8 cellular contexts compared by ENCODE assay signal in genomic region chr17:79843475-79843916, GRCh38. TPM values are rescaled to one million over a fixed set of nuclear protein-coding genes. Genes with fewer than 3 reads are reported as not detected.
DNase-seq lines count a peak whose midpoint lies in the region; ATAC-seq and TF ChIP-seq lines count a peak whose summit lies in the region.

No MANE protein-coding gene starts in this region.

- POLR2A ChIA-PET in Caco-2 (lab: Charles Lee) = interaction anchor here (0.6 to 8.0 kb wide), 7 partner anchors 11 to 149 kb away, joined by 3 to 174 read pairs (median 8); no protein-coding TSS in a partner anchor

- peaks cover 26% of the 10 kb centered on the region for H3K36me3 Mint-ChIP-seq in Caco-2 (ENCODE audit: insufficient read depth, unreplicated experiment)
- H3K36me3 Mint-ChIP-seq in T-helper 17 cell (ENCODE audit: low read depth) = no peaks in the 10 kb centered on the region

- H3K4me1 ChIP-seq in Caco-2 (peaks cover 38% of the 10 kb centered on the region), esophagus squamous epithelium (peaks cover 52 to 66% (median 61%) of the 10 kb centered on the region in 3 donors), psoas muscle (peaks cover 32% of the 10 kb centered on the region)

- H3K36me3 ChIP-seq in Caco-2 (ENCODE audit: control insufficient read depth, insufficient read depth, low read length) (no peaks in the 10 kb centered on the region), esophagus squamous epithelium (no peaks in the 10 kb centered on the region), psoas muscle (ENCODE audit: insufficient read depth in 1 of 2, low read depth in 1 of 2) (no peaks in the 10 kb centered on the region)

- H3K4me3 ChIP-seq in Caco-2 (ENCODE audit: low read depth, low read length) (peak overlapping the region; percentile 68), esophagus squamous epithelium (peak overlapping the region; percentile 41 to 65 (median 57)), psoas muscle (peak overlapping the region; percentile 73)

- no peaks in the 10 kb centered on the region for H3K27me3 Mint-ChIP-seq in Caco-2 (ENCODE audit: insufficient read depth, unreplicated experiment)
- peaks cover 37% of the 10 kb centered on the region for H3K27me3 Mint-ChIP-seq in T-helper 17 cell

- WGBS in esophagus squamous epithelium, 2 donors = 4 to 20% methylated on average over 3 to 5 of the region's 43 CpGs
- 1% methylated on average over 35 to 43 of the region's 43 CpGs for WGBS in psoas muscle, 3 donors

- peak overlapping the region; percentile 80 for H3K4me3 Mint-ChIP-seq in Caco-2 (ENCODE audit: unreplicated experiment)
- peak overlapping the region; percentile 90 for H3K4me3 Mint-ChIP-seq in T-helper 17 cell

- intact Hi-C loops in Caco-2 (cut with micrococcal nuclease; ENCODE audit: unreplicated experiment) (no loop called here), esophagus squamous epithelium (cut with DNase I) (loop anchor here (5.0 kb wide), 1 partner anchor 46 kb away; the partner anchor contains the start of gene CBX8), psoas muscle (cut with DNase I) (loop anchor here (5.0 to 10.0 kb wide), 4 partner anchors 46 to 151 kb away; partner anchors contain the start of gene CBX8 (in 1 of the 2))

- H3K27ac Mint-ChIP-seq in Caco-2 (ENCODE audit: unreplicated experiment) (peak overlapping the region; percentile 39), T-helper 17 cell (no peak overlapping the region)

- no peaks in the 10 kb centered on the region for H3K9me3 Mint-ChIP-seq in Caco-2 (ENCODE audit: unreplicated experiment)

- H3K27me3 ChIP-seq in Caco-2 (replicated peaks; ENCODE audit: control insufficient read depth, insufficient read depth, low read length) (no peaks in the 10 kb centered on the region), esophagus squamous epithelium (peaks cover 21 to 86% (median 35%) of the 10 kb centered on the region in 4 donors), psoas muscle (ENCODE audit: insufficient read depth in 3 of 3, low read length in 2 of 3) (peaks cover 0 to 88% (median 29%) of the 10 kb centered on the region in 3 donors)

- TF ChIP-seq CTCF in Caco-2 (IDR thresholded peaks at IDR 0.05; ENCODE audit: insufficient read depth in 1 of 2, low read depth in 1 of 2, low read length in 1 of 2, severe bottlenecking in 1 of 2, unreplicated experiment in 1 of 2) = no peak
- no peak for TF ChIP-seq CTCF in esophagus squamous epithelium (IDR thresholded peaks at IDR 0.05)
- no peak for TF ChIP-seq CTCF in psoas muscle (IDR thresholded peaks at IDR 0.05)

- peak overlapping the region; percentile 53 to 76 (median 63) for H3K27ac ChIP-seq in esophagus squamous epithelium
- no peak overlapping the region for H3K27ac ChIP-seq in psoas muscle

- ATAC-seq in T-helper 17 cell (no peak), psoas muscle (no peak), esophagus mucosa (no peak), GM18870 (IDR thresholded peaks at IDR 0.05; ENCODE audit: unreplicated experiment) (no peak)

- TF ChIP-seq POLR2A in esophagus squamous epithelium (IDR thresholded peaks at IDR 0.05) = no peak

- H3K4me1 Mint-ChIP-seq in Caco-2 (ENCODE audit: low read depth, unreplicated experiment) = peaks cover 7% of the 10 kb centered on the region
- H3K4me1 Mint-ChIP-seq in T-helper 17 cell = peaks cover 16% of the 10 kb centered on the region

- BruUV-seq in Caco-2 (replicated peaks; lab: Mats Ljungman, UMichigan) = no TSS peak

- in situ Hi-C loops in G401 (cut with HindIII; ENCODE audit: low sequenced_read_pairs) = no loop called here

- peak; percentile 43 to 44 for DNase-seq in Caco-2
- no peak for DNase-seq in T-helper 17 cell
- DNase-seq in esophagus squamous epithelium (lab: John Stamatoyannopoulos, UW) = no peak
- DNase-seq in psoas muscle = no peak
- DNase-seq in G401 (ENCODE audit: low spot score) = no peak
- DNase-seq in effector CD8-positive, alpha-beta T cell (lab: John Stamatoyannopoulos, UW) = no peak

- H3K9me3 ChIP-seq in Caco-2 (no peaks in the 10 kb centered on the region), T-helper 17 cell (ENCODE audit: control insufficient read depth, low read length, poor library complexity, severe bottlenecking) (no peaks in the 10 kb centered on the region), esophagus squamous epithelium (no peaks in the 10 kb centered on the region), psoas muscle (no peaks in the 10 kb centered on the region)

- CTCF ChIA-PET in Caco-2 (lab: Charles Lee) = interaction anchor here (0.6 to 4.0 kb wide), 6 partner anchors 47 to 102 kb away, joined by 3 to 54 read pairs (median 3); partner anchors contain the start of gene CBX8

RNA-seq across cellular contexts. Expression of gene CBX4, which starts 4.3 kb away (rescaled TPM):
- 90.8 and 114 TPM in 2 replicates for total RNA-seq in Caco-2 (2022)
- 100 to 1,000 TPM; 103 to 110 TPM for total RNA-seq in T-helper 17 cell
- 10 to 100 TPM in 3 of 4 donors, 1 to 10 TPM in 1; 9.0 to 26.3 (median 17.1) TPM for total RNA-seq in esophagus squamous epithelium
- total RNA-seq in psoas muscle = 1 to 10 TPM; 2.5 to 7.8 (median 4.6) TPM
- 1 to 10 TPM; 1.9 to 3.6 (median 2.4) TPM for polyA plus RNA-seq in psoas muscle
- 25.2 TPM for total RNA-seq in esophagus mucosa
- total RNA-seq in G401 (2014; rRNA removed; shearing (Covaris generic)) = 13.5 and 20.9 TPM in 2 replicates

RNA-seq across cellular contexts. Expression of gene CBX8, which starts 46.6 kb away (rescaled TPM):
- total RNA-seq in Caco-2 (2022) = 34.3 and 36.6 TPM in 2 replicates
- 1 to 10 TPM; 2.5 to 3.6 TPM for total RNA-seq in T-helper 17 cell
- 1 to 10 TPM; 2.3 to 4.7 (median 2.6) TPM for total RNA-seq in esophagus squamous epithelium
- 1 to 10 TPM in 3 of 4 donors, under 1 TPM in 1; 0.40 to 3.3 (median 1.2) TPM for total RNA-seq in psoas muscle
- polyA plus RNA-seq in psoas muscle = 1 to 10 TPM; 1.3 to 3.5 (median 1.3) TPM
- total RNA-seq in esophagus mucosa = 3.8 TPM
- 15.8 and 18.8 TPM in 2 replicates for total RNA-seq in G401 (2014; rRNA removed; shearing (Covaris generic))

Comparison
In these comparisons a context has a peak if more than half of its experiments do, and no peak if none do; other contexts are left out.
1. DNase-seq: peak in Caco-2 (2 of 2); none in T-helper 17 cell (0 of 3), esophagus squamous epithelium (single experiment), psoas muscle (0 of 2), G401 (single experiment) and effector CD8-positive, alpha-beta T cell (single experiment).
2. Peak in every context shown above with its lines, with median percentiles within 50 percentile points of each other: H3K4me3 ChIP-seq.